Comparison of ENCODE assay signal across 8 cellular contexts in the genomic region with DNA sequence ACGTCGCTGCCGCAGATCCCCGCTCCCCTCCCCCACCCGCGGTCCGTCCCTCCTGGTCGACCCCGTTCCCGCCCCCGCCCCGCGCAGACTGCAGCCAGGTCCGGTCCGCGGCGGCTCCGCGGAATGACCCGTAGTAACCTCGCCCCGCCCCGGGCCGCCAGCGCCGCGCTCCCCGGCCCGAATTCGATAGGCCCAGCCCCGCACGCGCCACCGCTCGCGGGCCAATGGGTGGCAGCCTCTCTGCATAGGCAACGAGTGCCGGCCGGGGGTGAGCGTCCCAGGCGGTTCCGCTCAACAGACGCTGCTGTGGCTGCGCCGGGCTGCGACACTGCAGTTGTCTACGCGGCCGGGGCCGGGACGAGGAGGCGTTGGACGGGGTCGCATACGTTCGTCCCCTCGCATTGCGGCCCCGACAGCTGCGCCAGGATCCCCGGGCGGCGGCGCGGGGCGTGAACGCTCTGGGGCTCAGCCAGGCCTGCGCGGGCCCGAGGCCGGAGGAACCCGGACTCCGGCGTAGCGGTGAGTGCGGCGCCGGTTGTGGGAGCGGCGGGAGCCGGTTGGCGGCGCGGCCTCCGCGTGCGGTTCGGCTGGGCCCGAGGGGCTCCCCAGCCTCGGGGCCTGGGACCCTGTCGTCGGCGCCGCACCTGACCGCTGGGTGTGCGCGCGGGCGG. TPM values are rescaled to one million over a fixed set of nuclear protein-coding genes. Genes with fewer than 3 reads are reported as not detected.
DNase-seq lines count a peak whose midpoint lies in the region; ATAC-seq and TF ChIP-seq lines count a peak whose summit lies in the region.

A gene (plus strand): TSS at position 297 of the 671 bp plus-strand sequence. CDS start 47,737 bp downstream, outside the sequence.

- H3K36me3 Mint-ChIP-seq in activated naive CD8-positive, alpha-beta T cell treated with anti-CD3 and anti-CD28 coated beads, Interleukin-2, amount 50 U/mL, for 24 hours (ENCODE audit: low read depth), result peaks cover 3% of the 10 kb centered on the region

- no peaks in the 10 kb centered on the region for H3K36me3 ChIP-seq in parathyroid adenoma (ENCODE audit: control insufficient read depth, insufficient read depth, low read length)
- H3K36me3 ChIP-seq in tibial artery, result no peaks in the 10 kb centered on the region

- peak within 1 kb of the TSS; percentile 91 for H3K27ac Mint-ChIP-seq in activated naive CD8-positive, alpha-beta T cell treated with anti-CD3 and anti-CD28 coated beads, Interleukin-2, amount 50 U/mL, for 24 hours

- H3K9ac ChIP-seq in parathyroid adenoma, result peak within 1 kb of the TSS; percentile 88

- H3K9me3 Mint-ChIP-seq in activated naive CD8-positive, alpha-beta T cell treated with anti-CD3 and anti-CD28 coated beads, Interleukin-2, amount 50 U/mL, for 24 hours, result no peaks in the 10 kb centered on the region

- H3K27me3 Mint-ChIP-seq in activated naive CD8-positive, alpha-beta T cell treated with anti-CD3 and anti-CD28 coated beads, Interleukin-2, amount 50 U/mL, for 24 hours, result peaks cover 3% of the 10 kb centered on the region

- peak within 1 kb of the TSS; percentile 95 for H3K27ac ChIP-seq in parathyroid adenoma
- H3K27ac ChIP-seq in tibial artery, result peak within 1 kb of the TSS; percentile 90 to 98

- H2AFZ ChIP-seq in parathyroid adenoma, result peak within 1 kb of the TSS; percentile 75

- H3K4me3 ChIP-seq in GM12865 (ENCODE audit: low read depth, low read length), result peak within 1 kb of the TSS; percentile 96
- H3K4me3 ChIP-seq in parathyroid adenoma (ENCODE audit: low read depth, low read length), result peak within 1 kb of the TSS; percentile 82
- peak within 1 kb of the TSS; percentile 76 to 82 for H3K4me3 ChIP-seq in tibial artery

- peak within 1 kb of the TSS; percentile 73 for H3K4me3 Mint-ChIP-seq in activated naive CD8-positive, alpha-beta T cell treated with anti-CD3 and anti-CD28 coated beads, Interleukin-2, amount 50 U/mL, for 24 hours

- H3K27me3 ChIP-seq in parathyroid adenoma (ENCODE audit: control insufficient read depth, insufficient read depth, low read length) (no peaks in the 10 kb centered on the region), tibial artery (no peaks in the 10 kb centered on the region)

- DNase-seq in GM12865 (ENCODE audit: low read depth) (peak; percentile 97), NCI-H1417 (lab: John Stamatoyannopoulos, UW) (peak; percentile 85 to 96 (median 94)), SW480 (ENCODE audit: low spot score) (peak; percentile 89), Right ventricle myocardium superior (peak; percentile 99), tibial artery (peak; percentile 97 to 98)
- DNase-seq in activated naive CD8-positive, alpha-beta T cell treated with anti-CD3 and anti-CD28 coated beads, Interleukin-2, amount 50 U/mL, for 24 hours, result peak; percentile 94

- H3K79me2 ChIP-seq in parathyroid adenoma, result peaks cover 35% of the 10 kb centered on the region

- ATAC-seq in HG02678 (IDR thresholded peaks at IDR 0.05; ENCODE audit: unreplicated experiment), result peak; percentile 98
- peak; percentile 99 for ATAC-seq in activated naive CD8-positive, alpha-beta T cell treated with anti-CD3 and anti-CD28 coated beads, Interleukin-2, amount 50 U/mL, for 24 hours
- peak; percentile 97 for ATAC-seq in Right ventricle myocardium superior (ENCODE audit: poor library complexity)

- H3K4me2 ChIP-seq in parathyroid adenoma (ENCODE audit: low read length), result peak within 1 kb of the TSS; percentile 79

- TF ChIP-seq CTCF in GM12865 (IDR thresholded peaks at IDR 0.05; ENCODE audit: insufficient read depth, low read depth, low read length, missing control alignments) (no peak), parathyroid adenoma (IDR thresholded peaks at IDR 0.05) (peak; percentile 17), tibial artery (IDR thresholded peaks at IDR 0.05) (peak in 1 of 2 experiments; percentile 5)

- H3K4me1 Mint-ChIP-seq in activated naive CD8-positive, alpha-beta T cell treated with anti-CD3 and anti-CD28 coated beads, Interleukin-2, amount 50 U/mL, for 24 hours, result peaks cover 13% of the 10 kb centered on the region

- intact Hi-C loops in Right ventricle myocardium superior (cut with DNase I) (loop anchor here (5.0 kb wide), 3 partner anchors 41 to 154 kb away; no protein-coding TSS in a partner anchor), tibial artery (cut with DNase I; ENCODE audit: low total_unique reads) (loop anchor here (1.0 to 5.0 kb wide), 2 partner anchors 157 to 169 kb away; no protein-coding TSS in a partner anchor)

- H3K4me1 ChIP-seq in parathyroid adenoma, result peaks cover 16% of the 10 kb centered on the region
- H3K4me1 ChIP-seq in tibial artery, result peaks cover 5 to 40% (median 26%) of the 10 kb centered on the region in 4 donors

- H3K9me3 ChIP-seq in parathyroid adenoma (ENCODE audit: control insufficient read depth, low read length) (no peaks in the 10 kb centered on the region), tibial artery (no peaks in the 10 kb centered on the region)

RNA-seq across cellular contexts. Expression of the gene that starts here (rescaled TPM):
- total RNA-seq in Right ventricle myocardium superior, result 50.8 TPM

Comparison
In these comparisons a context has a peak if more than half of its experiments do, and no peak if none do; other contexts are left out.
1. Peak in every context shown above with its lines: DNase-seq, ATAC-seq, H3K4me3 ChIP-seq and H3K27ac ChIP-seq.